In the genomic region with DNA sequence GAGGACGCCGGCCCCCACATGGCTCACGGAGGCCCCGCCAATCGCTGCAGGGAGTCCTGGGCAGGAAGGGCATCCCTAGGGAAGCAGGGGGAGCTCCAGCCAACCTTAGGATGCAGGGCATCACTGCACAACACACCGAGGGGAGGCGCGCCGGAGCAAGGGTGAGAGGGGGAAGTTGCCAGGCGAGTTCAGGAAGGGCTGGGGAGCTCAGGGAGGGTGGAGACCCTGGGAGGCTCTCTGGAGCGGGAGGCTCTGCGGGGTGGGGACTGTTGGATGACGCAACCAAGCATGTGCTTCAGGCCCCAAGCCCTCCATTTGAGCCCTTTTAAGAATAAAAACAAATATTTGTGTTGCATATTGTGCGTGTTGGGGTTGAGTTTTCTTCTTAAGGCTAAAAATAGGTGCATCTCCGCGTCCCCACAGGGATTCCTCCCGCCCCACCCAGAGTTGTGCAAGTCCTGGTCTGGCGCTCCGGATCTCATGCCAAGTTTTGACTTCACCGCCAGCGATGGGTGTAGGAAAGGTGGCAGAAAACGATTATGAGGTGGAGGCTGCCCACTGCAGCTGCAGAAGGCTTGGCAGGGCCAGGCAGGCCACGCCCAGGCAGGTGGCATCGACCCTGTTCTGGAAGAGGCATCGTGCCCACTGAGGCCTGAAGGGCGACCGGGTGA, we compare ENCODE assay signal across 9 cellular contexts.
DNase-seq lines count a peak whose midpoint lies in the region; ATAC-seq lines count a peak whose summit lies in the region.
"Had no signal": no experiment of that assay in that cellular context is flagged by ENCODE, and none has a peak within 500 bp of the region (broad histone marks: within the 10 kb centered on the region; RNA-seq: fewer than 3 reads in every experiment).

No MANE protein-coding gene starts in this region.

- DNase-seq in DMS79 treated with DMSO at 0.1 percent for 48 hours (lab: John Stamatoyannopoulos, UW), result peak; percentile 72
- DNase-seq in NCI-H2029 treated with DMSO at 0.1 percent for 48 hours (lab: John Stamatoyannopoulos, UW), result peak; percentile 86
- DNase-seq in brain pericyte (ENCODE audit: low read depth, low spot score), result peak; percentile 37
- DNase-seq in naive thymus-derived CD4-positive, alpha-beta T cell, result no peak
- no peak for DNase-seq in AML-193 (lab: John Stamatoyannopoulos, UW)
- no peak for DNase-seq in activated CD4-positive, alpha-beta T cell treated with anti-CD3 and anti-CD28 coated beads, Interleukin-2, amount 50 U/mL, for 1 hour
- no peak for DNase-seq in T1000 (lab: John Stamatoyannopoulos, UW)
- DNase-seq: spleen had no signal

- no peaks in the 10 kb centered on the region for H3K36me3 ChIP-seq in naive thymus-derived CD4-positive, alpha-beta T cell (ENCODE audit: control insufficient read depth in 2 of 3, insufficient read depth in 3 of 3, low read length in 3 of 3)
- H3K36me3 ChIP-seq: spleen had no signal

- no peak overlapping the region for H3K27ac Mint-ChIP-seq in naive thymus-derived CD4-positive, alpha-beta T cell

- no peaks in the 10 kb centered on the region for H3K4me1 ChIP-seq in naive thymus-derived CD4-positive, alpha-beta T cell (ENCODE audit: control insufficient read depth in 2 of 2, insufficient read depth in 2 of 2, low read length in 2 of 2)
- H3K4me1 ChIP-seq: spleen had no signal

- H3K9me3 Mint-ChIP-seq in naive thymus-derived CD4-positive, alpha-beta T cell, result peaks cover 0 to 7% (median 4%) of the 10 kb centered on the region in 11 donors

- no peaks in the 10 kb centered on the region for H3K27me3 ChIP-seq in naive thymus-derived CD4-positive, alpha-beta T cell (ENCODE audit: control insufficient read depth in 2 of 2, insufficient read depth in 2 of 2, low read length in 2 of 2)

- peaks cover 0 to 4% (median 0%) of the 10 kb centered on the region in 5 donors for H3K36me3 Mint-ChIP-seq in naive thymus-derived CD4-positive, alpha-beta T cell

- H3K4me1 Mint-ChIP-seq in naive thymus-derived CD4-positive, alpha-beta T cell, result peaks cover 0 to 13% (median 0%) of the 10 kb centered on the region in 7 donors

- intact Hi-C loops in naive thymus-derived CD4-positive, alpha-beta T cell (cut with micrococcal nuclease), result no loop called here

- no peak overlapping the region for H3K4me3 ChIP-seq in naive thymus-derived CD4-positive, alpha-beta T cell (ENCODE audit: low read length)
- H3K4me3 ChIP-seq: spleen had no signal

- no peak overlapping the region for H3K4me3 Mint-ChIP-seq in naive thymus-derived CD4-positive, alpha-beta T cell

- peak; percentile 23 for ATAC-seq in naive thymus-derived CD4-positive, alpha-beta T cell
- no peak for ATAC-seq in HG03196 (IDR thresholded peaks at IDR 0.05; ENCODE audit: unreplicated experiment)

- H3K9me3 ChIP-seq in naive thymus-derived CD4-positive, alpha-beta T cell (ENCODE audit: control insufficient read depth in 2 of 3, low read length in 3 of 3), result no peaks in the 10 kb centered on the region

- H3K27ac ChIP-seq in naive thymus-derived CD4-positive, alpha-beta T cell (ENCODE audit: low read depth, low read length), result no peak overlapping the region
- H3K27ac ChIP-seq: spleen had no signal

- peaks cover 0 to 14% (median 5%) of the 10 kb centered on the region in 5 donors for H3K27me3 Mint-ChIP-seq in naive thymus-derived CD4-positive, alpha-beta T cell

- CTCF ChIA-PET in naive thymus-derived CD4-positive, alpha-beta T cell (lab: Charles Lee), result interaction anchor here (0.7 kb wide), 1 partner anchor 233 kb away, joined by 3 read pairs; no protein-coding TSS in a partner anchor

- POLR2A ChIA-PET in naive thymus-derived CD4-positive, alpha-beta T cell (lab: Charles Lee), result no interaction called here

Comparison
In these comparisons a context has a peak if more than half of its experiments do, and no peak if none do; other contexts are left out.
1. DNase-seq: peak in DMS79 treated with DMSO at 0.1 percent for 48 hours (single experiment), NCI-H2029 treated with DMSO at 0.1 percent for 48 hours (single experiment) and brain pericyte (single experiment); none in naive thymus-derived CD4-positive, alpha-beta T cell (0 of 9), AML-193 (0 of 2), activated CD4-positive, alpha-beta T cell treated with anti-CD3 and anti-CD28 coated beads, Interleukin-2, amount 50 U/mL, for 1 hour (single experiment) and T1000 (single experiment).